In the genomic region with DNA sequence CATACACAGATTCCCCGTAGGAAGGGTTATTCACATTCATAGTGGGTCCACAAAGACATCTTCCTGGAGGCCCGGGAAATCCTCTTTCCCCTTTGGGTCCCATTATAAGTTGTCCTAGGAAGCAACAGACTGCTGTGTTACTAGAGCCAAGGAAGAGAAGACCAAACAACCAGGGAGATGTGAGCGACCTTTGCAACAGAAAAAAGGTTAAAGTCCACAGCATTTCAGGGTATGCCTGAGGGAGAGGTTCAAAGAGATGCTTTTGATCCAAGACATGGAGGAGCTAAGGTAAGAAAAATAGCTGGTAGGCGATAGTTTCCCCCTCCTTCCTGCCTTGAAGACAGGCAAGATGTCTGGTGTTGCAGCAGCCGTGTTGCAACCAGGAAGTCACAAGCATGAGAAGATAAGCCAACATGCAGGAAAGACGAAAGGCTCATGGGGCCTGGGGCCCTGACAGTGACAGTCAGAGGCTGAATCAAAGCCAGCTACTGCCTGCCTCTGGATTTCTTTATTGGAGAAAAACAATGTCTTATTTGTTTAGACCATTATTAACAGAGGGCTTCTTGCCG, we compare ENCODE assay signal across 19 cellular contexts.
"Had no signal": no experiment of that assay in that cellular context is flagged by ENCODE, and none has a peak within 500 bp of the region (broad histone marks: within the 10 kb centered on the region; RNA-seq: fewer than 3 reads in every experiment).

No MANE protein-coding gene starts in this region.

- ATAC-seq: activated CD4-positive, alpha-beta T cell treated with anti-CD3 and anti-CD28 coated beads for 36 hours; body of pancreas; gastrocnemius medialis; psoas muscle had no signal

- H3K4me1 ChIP-seq: left ventricle myocardium inferior, psoas muscle, right lobe of liver had no signal

- H3K27me3 ChIP-seq: body of pancreas, gastrocnemius medialis, right lobe of liver, spleen, upper lobe of left lung had no signal

- DNase-seq: activated CD4-positive, alpha-beta T cell treated with anti-CD3 and anti-CD28 coated beads for 36 hours; activated naive CD4-positive, alpha-beta T cell treated with anti-CD3 and anti-CD28 coated beads, Interleukin-2, amount 10 ng/mL, durations not matched to agents 7 days and 5 days; body of pancreas; cortex of kidney; effector CD8-positive, alpha-beta T cell; gastrocnemius medialis; islet precursor cell; left ventricle myocardium inferior; mesenchymal stem cell; nephron progenitor cell; psoas muscle; right lobe of liver; spleen; stimulated activated CD4-positive, alpha-beta T cell treated with anti-CD3 and anti-CD28 coated beads, Interleukin-2, amount 100 ng/mL, for 24 hours; stimulated activated naive CD4-positive, alpha-beta T cell treated with Interleukin-2 at 50 U/mL for 16 hours; WERI-Rb-1 had no signal

- H3K4me3 Mint-ChIP-seq: activated CD4-positive, alpha-beta T cell treated with anti-CD3 and anti-CD28 coated beads for 36 hours; activated naive CD4-positive, alpha-beta T cell treated with anti-CD3 and anti-CD28 coated beads, Interleukin-2, amount 10 ng/mL, durations not matched to agents 7 days and 5 days; central memory CD8-positive, alpha-beta T cell; nephron progenitor cell had no signal

- H3K4me3 ChIP-seq: body of pancreas, gastrocnemius medialis, left ventricle myocardium inferior, psoas muscle, right lobe of liver, spleen, upper lobe of left lung had no signal

- H3K9me3 Mint-ChIP-seq: activated naive CD4-positive, alpha-beta T cell treated with anti-CD3 and anti-CD28 coated beads, Interleukin-2, amount 10 ng/mL, durations not matched to agents 7 days and 5 days; activated T-helper 2 cell treated with anti-CD3 and anti-CD28 coated beads, Interferon-gamma antibody, Interleukin-2, Interleukin-4, amounts not matched to agents 10 μg/mL and 5 μg/mL and 100 μg/mL, durations not matched to agents 14 hours and 24 hours and 36 hours had no signal

- H3K27ac ChIP-seq: body of pancreas, gastrocnemius medialis, left ventricle myocardium inferior, psoas muscle, right lobe of liver, spleen, upper lobe of left lung, WERI-Rb-1 had no signal

- H3K27ac Mint-ChIP-seq: activated CD4-positive, alpha-beta T cell treated with anti-CD3 and anti-CD28 coated beads for 36 hours; activated naive CD4-positive, alpha-beta T cell treated with anti-CD3 and anti-CD28 coated beads, Interleukin-2, amount 10 ng/mL, durations not matched to agents 7 days and 5 days; activated T-helper 2 cell treated with anti-CD3 and anti-CD28 coated beads, Interferon-gamma antibody, Interleukin-2, Interleukin-4, amounts not matched to agents 10 μg/mL and 5 μg/mL and 100 μg/mL, durations not matched to agents 14 hours and 24 hours and 36 hours; nephron progenitor cell had no signal

- H3K9me3 ChIP-seq: body of pancreas, gastrocnemius medialis, left ventricle myocardium inferior, psoas muscle, right lobe of liver, spleen, upper lobe of left lung had no signal

- H3K27me3 Mint-ChIP-seq: activated CD4-positive, alpha-beta T cell treated with anti-CD3 and anti-CD28 coated beads for 36 hours; central memory CD8-positive, alpha-beta T cell had no signal

- H3K36me3 ChIP-seq: left ventricle myocardium inferior, right lobe of liver, upper lobe of left lung, WERI-Rb-1 had no signal
